Comparison of ENCODE assay signal across 12 cellular contexts in genomic region chr5:33438996-33439395, GRCh38. TPM values are rescaled to one million over a fixed set of nuclear protein-coding genes. Genes with fewer than 3 reads are reported as not detected.
DNase-seq lines count a peak whose midpoint lies in the region; ATAC-seq and TF ChIP-seq lines count a peak whose summit lies in the region.
"Had no signal": no experiment of that assay in that cellular context is flagged by ENCODE, and none has a peak within 500 bp of the region (broad histone marks: within the 10 kb centered on the region; RNA-seq: fewer than 3 reads in every experiment).

No MANE protein-coding gene starts in this region.

- BruUV-seq in A673 (replicated peaks; lab: Mats Ljungman, UMichigan): no TSS peak

- in situ Hi-C loops in astrocyte of the spinal cord (cut with HindIII; ENCODE audit: low sequenced_read_pairs): no loop called here
- in situ Hi-C loops in KBM-7 (cut with MboI; ENCODE audit: low pct_unique_long_range_greater_than_20kb, low sequenced_read_pairs): no loop called here

- H3K27me3 Mint-ChIP-seq in HFFc6 (ENCODE audit: insufficient read depth): no peaks in the 10 kb centered on the region

- peak overlapping the region; percentile 74 for H3K4me3 ChIP-seq in A673 (ENCODE audit: low read depth, low read length, poor library complexity, severe bottlenecking)
- peak overlapping the region; percentile 81 for H3K4me3 ChIP-seq in astrocyte of the spinal cord (ENCODE audit: low read depth, low read length)
- H3K4me3 ChIP-seq in kidney epithelial cell (ENCODE audit: low read depth, low read length): peak overlapping the region; percentile 79
- no peak overlapping the region for H3K4me3 ChIP-seq in Peyer's patch

- H3K9me3 Mint-ChIP-seq in HFFc6: no peaks in the 10 kb centered on the region
- H3K9me3 Mint-ChIP-seq: activated T-cell treated with anti-CD3 and anti-CD28 coated beads, Interleukin-2, amount 50 U/mL, for 24 hours had no signal

- no peak for TF ChIP-seq CTCF in A673 (conservative IDR thresholded peaks at IDR 0.05; ENCODE audit: low read depth, low read length)
- no peak for TF ChIP-seq CTCF in HFFc6 (IDR thresholded peaks at IDR 0.05)
- no peak for TF ChIP-seq CTCF in astrocyte of the spinal cord (IDR thresholded peaks at IDR 0.05; ENCODE audit: low read depth, low read length)
- TF ChIP-seq CTCF in kidney epithelial cell (IDR thresholded peaks at IDR 0.05; ENCODE audit: insufficient read depth, low read length, poor library complexity, severe bottlenecking): no peak
- TF ChIP-seq CTCF in Peyer's patch (IDR thresholded peaks at IDR 0.05): no peak

- peaks cover 3% of the 10 kb centered on the region for H3K36me3 ChIP-seq in A673 (ENCODE audit: insufficient read depth, low read length, poor library complexity, severe bottlenecking)
- no peaks in the 10 kb centered on the region for H3K36me3 ChIP-seq in kidney epithelial cell (ENCODE audit: control insufficient read depth, insufficient read depth, low read length)
- no peaks in the 10 kb centered on the region for H3K36me3 ChIP-seq in Peyer's patch

- no peak for TF ChIP-seq POLR2A in Peyer's patch (IDR thresholded peaks at IDR 0.05)

- H3K4me1 ChIP-seq in A673 (ENCODE audit: insufficient read depth, low read length, poor library complexity, severe bottlenecking) (peaks cover 7% of the 10 kb centered on the region), Peyer's patch (peaks cover 0 to 22% (median 5%) of the 10 kb centered on the region in 4 donors)

- H3K4me1 Mint-ChIP-seq in HFFc6 (ENCODE audit: low read depth): peaks cover 21% of the 10 kb centered on the region

- CTCF ChIA-PET in A673 (lab: Charles Lee): no interaction called here

- intact Hi-C loops in A673 (cut with micrococcal nuclease; ENCODE audit: unreplicated experiment): loop anchor here (5.0 kb wide), 1 partner anchor 1028 kb away; no protein-coding TSS in a partner anchor

- 0 out of 2 replicates have a peak overlapping the region, but pooled peaks have one; percentile 39 for H3K4me3 Mint-ChIP-seq in HFFc6
- H3K4me3 Mint-ChIP-seq: activated T-cell treated with anti-CD3 and anti-CD28 coated beads, Interleukin-2, amount 50 U/mL, for 24 hours had no signal

- no peak for ATAC-seq in HG02970 (IDR thresholded peaks at IDR 0.05; ENCODE audit: low FRiP score, unreplicated experiment)

- H3K36me3 Mint-ChIP-seq in HFFc6 (ENCODE audit: low read depth): peaks cover 8% of the 10 kb centered on the region

- POLR2A ChIA-PET in A673 (lab: Charles Lee; ENCODE audit: low non-redundant PET): no interaction called here

- H3K27me3 ChIP-seq in A673 (replicated peaks; ENCODE audit: insufficient read depth, low read depth, low read length, poor library complexity) (no peaks in the 10 kb centered on the region), kidney epithelial cell (ENCODE audit: control insufficient read depth, insufficient read depth, low read length) (no peaks in the 10 kb centered on the region), Peyer's patch (no peaks in the 10 kb centered on the region)

- no peaks in the 10 kb centered on the region for H3K9me3 ChIP-seq in A673 (ENCODE audit: low read depth, low read length, poor library complexity, severe bottlenecking)
- H3K9me3 ChIP-seq in Peyer's patch: no peaks in the 10 kb centered on the region

- no peak for DNase-seq in A673 (ENCODE audit: low spot score)
- DNase-seq in HFFc6: no peak
- DNase-seq in astrocyte of the spinal cord (ENCODE audit: low read depth, low spot score): no peak
- no peak for DNase-seq in kidney epithelial cell (ENCODE audit: low read depth)
- DNase-seq in Peyer's patch: no peak
- DNase-seq in NCI-H2227 treated with DMSO at 0.1 percent for 48 hours (lab: John Stamatoyannopoulos, UW): no peak
- DNase-seq in KBM-7: no peak
- DNase-seq: activated T-cell treated with anti-CD3 and anti-CD28 coated beads, Interleukin-2, amount 50 U/mL, for 24 hours; AML-193; NCI-H748 treated with DMSO at 0.1 percent for 48 hours; nucleus accumbens had no signal

- no peak overlapping the region for H3K27ac Mint-ChIP-seq in HFFc6
- H3K27ac Mint-ChIP-seq: activated T-cell treated with anti-CD3 and anti-CD28 coated beads, Interleukin-2, amount 50 U/mL, for 24 hours had no signal

- no peak overlapping the region for H3K27ac ChIP-seq in A673 (ENCODE audit: low read depth, low read length, poor library complexity, severe bottlenecking)
- H3K27ac ChIP-seq in Peyer's patch: no peak overlapping the region

RNA-seq across cellular contexts. Expression of gene TARS1, which starts 1.8 kb away (rescaled TPM):
- total RNA-seq in A673 (2021): 324 and 333 TPM in 2 replicates
- 100 to 1,000 TPM; 163 to 199 (median 179) TPM for total RNA-seq in HFFc6 (2021; fragmentation: NEBNext Ultra II Directional; extraction: Animal tissue kit (Norgen Biotek cat#: 25700))
- total RNA-seq in kidney epithelial cell: 314 and 320 TPM in 2 replicates
- 100 to 1,000 TPM in 1 of 4 donors, 10 to 100 TPM in 3; 29.7 to 123 (median 66.6) TPM for total RNA-seq in Peyer's patch

Comparison
In these comparisons a context has a peak if more than half of its experiments do, and no peak if none do; other contexts are left out.
1. H3K4me3 ChIP-seq: peak in A673 (single experiment), astrocyte of the spinal cord (single experiment) and kidney epithelial cell (single experiment); none in Peyer's patch (0 of 4).